8 cellular contexts compared by ENCODE assay signal in genomic region chr1:234499119-234500039, GRCh38. TPM values are rescaled to one million over a fixed set of nuclear protein-coding genes. Genes with fewer than 3 reads are reported as not detected.
DNase-seq lines count a peak whose midpoint lies in the region; ATAC-seq and TF ChIP-seq lines count a peak whose summit lies in the region.

No MANE protein-coding gene starts in this region.

- H3K27ac ChIP-seq in VCaP, result peak overlapping the region; percentile 72
- H3K27ac ChIP-seq in smooth muscle cell (ENCODE audit: low read depth), result peak overlapping the region; percentile 86

- no peaks in the 10 kb centered on the region for H3K79me2 ChIP-seq in smooth muscle cell (ENCODE audit: low read depth)

- no peaks in the 10 kb centered on the region for H4K20me1 ChIP-seq in smooth muscle cell (ENCODE audit: low read depth)

- 19% methylated on average over 29 of the region's 29 CpGs for WGBS in smooth muscle cell (ENCODE audit: low lambda C conversion rate)

- H2AFZ ChIP-seq in smooth muscle cell (ENCODE audit: low read depth), result peak overlapping the region; percentile 69

- peak overlapping the region; percentile 80 for H3K4me2 ChIP-seq in smooth muscle cell

- peak overlapping the region; percentile 57 for H3K9ac ChIP-seq in smooth muscle cell (ENCODE audit: low read depth)

- H3K9me3 ChIP-seq in smooth muscle cell (replicated peaks; ENCODE audit: low read depth), result no peaks in the 10 kb centered on the region

- ATAC-seq in HG02763 (IDR thresholded peaks at IDR 0.05; ENCODE audit: unreplicated experiment), result peak; percentile 46
- ATAC-seq in GM18873 (IDR thresholded peaks at IDR 0.05; ENCODE audit: low FRiP score, unreplicated experiment), result no peak

- no peak overlapping the region for H3K4me3 ChIP-seq in smooth muscle cell

- H3F3A ChIP-seq in smooth muscle cell (ENCODE audit: low read depth), result peaks cover 13% of the 10 kb centered on the region

- no peaks in the 10 kb centered on the region for H3K27me3 ChIP-seq in smooth muscle cell (ENCODE audit: low read depth)

- TF ChIP-seq CTCF in VCaP (conservative IDR thresholded peaks at IDR 0.05) (peak; percentile 96), smooth muscle cell (IDR thresholded peaks at IDR 0.05; ENCODE audit: borderline replicate concordance, insufficient read depth, poor library complexity, severe bottlenecking) (peak; percentile 90)

- in situ Hi-C loops in G401 (cut with HindIII; ENCODE audit: low sequenced_read_pairs), result loop anchor here (10.0 kb wide), 1 partner anchor 575 kb away; no protein-coding TSS in a partner anchor

- peaks cover 12% of the 10 kb centered on the region for H3K4me1 ChIP-seq in smooth muscle cell (ENCODE audit: low read depth)

- H3K36me3 ChIP-seq in smooth muscle cell (ENCODE audit: low read depth), result no peaks in the 10 kb centered on the region

- DNase-seq in G401 (ENCODE audit: low spot score) (peak; percentile 87), NCI-H2171 (lab: John Stamatoyannopoulos, UW) (peak; percentile 82), brain pericyte (ENCODE audit: low read depth, low spot score) (peak; percentile 50), inferior parietal cortex (ENCODE audit: extremely low spot score) (peak; percentile 97), smooth muscle cell (lab: John Stamatoyannopoulos, UW; ENCODE audit: unreplicated experiment) (peak; percentile 78)

RNA-seq across cellular contexts. Expression of gene TARBP1, which starts 20.4 kb away (rescaled TPM):
- total RNA-seq in G401 (2014; rRNA removed; shearing (Covaris generic)), result 19.8 and 21.7 TPM in 2 replicates
- total RNA-seq in smooth muscle cell, result 28.9 and 35.6 TPM in 2 replicates
- polyA plus RNA-seq in smooth muscle cell, result 6.1 and 7.8 TPM in 2 replicates
